ENCODE assay signal across 9 cellular contexts in genomic region chr3:13308406-13308805, GRCh38.
DNase-seq lines count a peak whose midpoint lies in the region; ATAC-seq and TF ChIP-seq lines count a peak whose summit lies in the region.
"Had no signal": no experiment of that assay in that cellular context is flagged by ENCODE, and none has a peak within 500 bp of the region (broad histone marks: within the 10 kb centered on the region; RNA-seq: fewer than 3 reads in every experiment).

No MANE protein-coding gene starts in this region.

- H2AK5ac ChIP-seq in H9 (ENCODE audit: insufficient read length, low read length): no peak overlapping the region

- ATAC-seq in HG03045 (IDR thresholded peaks at IDR 0.05; ENCODE audit: unreplicated experiment) (no peak), GM21528 (IDR thresholded peaks at IDR 0.05; ENCODE audit: low FRiP score, unreplicated experiment) (no peak)

- H3K79me1 ChIP-seq in H9 (ENCODE audit: insufficient read depth, low read depth, low read length, poor library complexity, severe bottlenecking): no peaks in the 10 kb centered on the region

- no peak overlapping the region for H3K56ac ChIP-seq in H9 (ENCODE audit: insufficient read length, low read depth, low read length)

- no peak overlapping the region for H3K18ac ChIP-seq in H9 (ENCODE audit: insufficient read length, low read depth, low read length)

- TF ChIP-seq POLR2A in Peyer's patch (IDR thresholded peaks at IDR 0.05): no peak
- TF ChIP-seq POLR2A in ovary (IDR thresholded peaks at IDR 0.05): no peak

- H3K27ac ChIP-seq in H9 (ENCODE audit: insufficient read length, low read depth, low read length) (no peak overlapping the region), Peyer's patch (no peak overlapping the region), ovary (no peak overlapping the region)
- H3K27ac ChIP-seq: SK-N-MC had no signal

- no peak overlapping the region for H2BK15ac ChIP-seq in H9 (ENCODE audit: low read depth, low read length)

- H4K8ac ChIP-seq in H9 (replicated peaks; ENCODE audit: insufficient read length, low read depth, low read length): no peak overlapping the region

- H3K27ac Mint-ChIP-seq in H9 (peak overlapping the region in 1 of 3 experiments; percentile 95; a peak in 1 of 7 replicates), chondrocyte (ENCODE audit: unreplicated experiment) (no peak overlapping the region)

- H3K9me3 Mint-ChIP-seq in H9: no peaks in the 10 kb centered on the region
- no peaks in the 10 kb centered on the region for H3K9me3 Mint-ChIP-seq in chondrocyte (ENCODE audit: low read depth)

- H3K27me3 ChIP-seq in H9 (ENCODE audit: insufficient read depth, low read length) (no peaks in the 10 kb centered on the region), Peyer's patch (no peaks in the 10 kb centered on the region), ovary (no peaks in the 10 kb centered on the region)

- no peak overlapping the region for H3K14ac ChIP-seq in H9 (ENCODE audit: insufficient read depth, low read length)

- H3K23ac ChIP-seq in H9 (ENCODE audit: insufficient read length, low read depth, low read length): no peak overlapping the region

- no peak overlapping the region for H3K4me2 ChIP-seq in H9 (ENCODE audit: insufficient read depth, insufficient read length, low read length)

- DNase-seq in DMS 273 (lab: John Stamatoyannopoulos, UW; ENCODE audit: unreplicated experiment) (peak; percentile 82), H9 (peak; percentile 86), Peyer's patch (peak in 2 of 3 donors; percentile 59 to 70), chondrocyte (ENCODE audit: low spot score) (peak; percentile 25), midbrain (lab: John Stamatoyannopoulos, UW) (peak; percentile 46), ovary (no peak)

- no peak overlapping the region for H2BK5ac ChIP-seq in H9 (ENCODE audit: insufficient read length, low read length)

- H3K4me3 Mint-ChIP-seq in H9 (no peak overlapping the region), chondrocyte (ENCODE audit: unreplicated experiment) (no peak overlapping the region)

- H3K9ac ChIP-seq in H9 (ENCODE audit: extremely low read depth, insufficient read length, low read length): no peak overlapping the region

- H2BK120ac ChIP-seq in H9 (ENCODE audit: low read depth, low read length, poor library complexity, severe bottlenecking): no peak overlapping the region

- no CpG with 5 or more reads among the region's 6 CpGs for WGBS in H9 (ENCODE audit: extremely low coverage, insufficient read length, low lambda C conversion rate)
- 19 to 28% (median 21%) methylated on average over 6 of the region's 6 CpGs for WGBS in ovary, 3 donors

- no peak overlapping the region for H3K4ac ChIP-seq in H9 (ENCODE audit: low read depth, low read length)

- TF ChIP-seq EP300 in ovary (IDR thresholded peaks at IDR 0.05): no peak

- H3K4me1 ChIP-seq in H9 (ENCODE audit: insufficient read depth, low read length): no peaks in the 10 kb centered on the region
- no peaks in the 10 kb centered on the region for H3K4me1 ChIP-seq in Peyer's patch
- H3K4me1 ChIP-seq in ovary (ENCODE audit: insufficient read depth): no peaks in the 10 kb centered on the region

- H4K20me1 ChIP-seq in H9 (ENCODE audit: control insufficient read depth, insufficient read depth, insufficient read length): no peaks in the 10 kb centered on the region

- no peaks in the 10 kb centered on the region for H3K79me2 ChIP-seq in H9 (ENCODE audit: insufficient read depth, low read length)

- no peak overlapping the region for H2AFZ ChIP-seq in H9 (ENCODE audit: low read length)

- no peak overlapping the region for H2BK20ac ChIP-seq in H9 (ENCODE audit: low read depth, low read length, poor library complexity, severe bottlenecking)

- H3K27me3 Mint-ChIP-seq in H9 (ENCODE audit: low read depth) (peaks cover 3% of the 10 kb centered on the region), chondrocyte (ENCODE audit: low read depth) (peaks cover 5% of the 10 kb centered on the region)

- H4K5ac ChIP-seq in H9 (ENCODE audit: insufficient read length, low read depth, low read length): no peak overlapping the region

- no peak overlapping the region for H3K4me3 ChIP-seq in Peyer's patch
- no peak overlapping the region for H3K4me3 ChIP-seq in ovary
- H3K4me3 ChIP-seq: SK-N-MC had no signal

- no peak overlapping the region for H3T11ph ChIP-seq in H9 (ENCODE audit: low read length)

- peaks cover 4% of the 10 kb centered on the region for H3K23me2 ChIP-seq in H9 (ENCODE audit: insufficient read length, low read depth, low read length, poor library complexity, severe bottlenecking)

- intact Hi-C loops in ovary (cut with DNase I): no loop called here

- TF ChIP-seq CTCF in H9 (conservative IDR thresholded peaks at IDR 0.05) (peak; percentile 69), Peyer's patch (IDR thresholded peaks at IDR 0.05) (peak in 5 of 6 experiments; percentile 16 to 49 (median 45)), chondrocyte (IDR thresholded peaks at IDR 0.05) (peak; percentile 74), ovary (IDR thresholded peaks at IDR 0.05) (no peak)

- peaks cover 0 to 2% (median 0%) of the 10 kb centered on the region in 3 experiments; a peak in 1 of 7 replicates for H3K36me3 Mint-ChIP-seq in H9 (ENCODE audit: insufficient read depth in 1 of 3, low read depth in 3 of 3)
- no peaks in the 10 kb centered on the region for H3K36me3 Mint-ChIP-seq in chondrocyte (ENCODE audit: low read depth)

- no peak overlapping the region for H2BK12ac ChIP-seq in H9 (ENCODE audit: insufficient read length, low read depth, low read length)

- H3K36me3 ChIP-seq in Peyer's patch (no peaks in the 10 kb centered on the region), ovary (no peaks in the 10 kb centered on the region)

- peaks cover 0 to 10% of the 10 kb centered on the region in 2 experiments for H3K4me1 Mint-ChIP-seq in H9
- no peaks in the 10 kb centered on the region for H3K4me1 Mint-ChIP-seq in chondrocyte (ENCODE audit: low read depth)

- H3K9me3 ChIP-seq in H9 (ENCODE audit: control insufficient read depth, low read depth, low read length): no peaks in the 10 kb centered on the region
- H3K9me3 ChIP-seq in Peyer's patch: no peaks in the 10 kb centered on the region
- H3K9me3 ChIP-seq in ovary: no peaks in the 10 kb centered on the region

- H4K91ac ChIP-seq in H9 (ENCODE audit: insufficient read length, low read depth, low read length): no peak overlapping the region

Comparison
In these comparisons a context has a peak if more than half of its experiments do, and no peak if none do; other contexts are left out.
1. DNase-seq: peak in DMS 273 (single experiment), H9 (single experiment), Peyer's patch (2 of 3), chondrocyte (single experiment) and midbrain (single experiment); none in ovary (0 of 5).
2. CTCF ChIP-seq: peak in H9 (single experiment), Peyer's patch (5 of 6) and chondrocyte (single experiment); none in ovary (0 of 3).